In the genomic region with DNA sequence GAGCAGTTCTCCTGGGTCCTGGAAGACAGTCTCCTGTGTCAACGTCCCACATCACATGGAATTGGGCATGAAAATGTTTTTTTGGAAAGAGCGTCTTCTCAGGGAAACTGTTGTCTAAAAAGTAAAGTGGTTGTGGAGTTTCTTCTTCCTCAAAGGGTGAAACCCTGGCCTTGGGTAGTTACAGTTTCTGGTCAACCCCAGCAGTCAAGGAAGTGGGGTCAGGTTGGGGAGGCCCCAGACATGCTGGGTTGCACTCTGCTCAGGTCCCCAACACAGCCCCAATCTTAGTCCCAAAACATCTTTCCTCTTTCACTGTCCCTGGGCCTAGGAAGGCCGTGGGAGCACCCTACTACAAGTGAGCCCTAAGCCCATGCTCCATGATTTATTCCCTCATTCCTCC, we compare ENCODE assay signal across 1 cellular context.
TF ChIP-seq lines count a peak whose summit lies in the region.

No MANE protein-coding gene starts in this region.

TF ChIP-seq in HepG2, 621 proteins besides CTCF, POLR2A, EP300 and RAD21:
- TF ChIP-seq SUZ12 (IDR thresholded peaks at IDR 0.05; ENCODE audit: low read depth, low read length), result no peak
